Comparison of ENCODE assay signal across 8 cellular contexts in the genomic region with DNA sequence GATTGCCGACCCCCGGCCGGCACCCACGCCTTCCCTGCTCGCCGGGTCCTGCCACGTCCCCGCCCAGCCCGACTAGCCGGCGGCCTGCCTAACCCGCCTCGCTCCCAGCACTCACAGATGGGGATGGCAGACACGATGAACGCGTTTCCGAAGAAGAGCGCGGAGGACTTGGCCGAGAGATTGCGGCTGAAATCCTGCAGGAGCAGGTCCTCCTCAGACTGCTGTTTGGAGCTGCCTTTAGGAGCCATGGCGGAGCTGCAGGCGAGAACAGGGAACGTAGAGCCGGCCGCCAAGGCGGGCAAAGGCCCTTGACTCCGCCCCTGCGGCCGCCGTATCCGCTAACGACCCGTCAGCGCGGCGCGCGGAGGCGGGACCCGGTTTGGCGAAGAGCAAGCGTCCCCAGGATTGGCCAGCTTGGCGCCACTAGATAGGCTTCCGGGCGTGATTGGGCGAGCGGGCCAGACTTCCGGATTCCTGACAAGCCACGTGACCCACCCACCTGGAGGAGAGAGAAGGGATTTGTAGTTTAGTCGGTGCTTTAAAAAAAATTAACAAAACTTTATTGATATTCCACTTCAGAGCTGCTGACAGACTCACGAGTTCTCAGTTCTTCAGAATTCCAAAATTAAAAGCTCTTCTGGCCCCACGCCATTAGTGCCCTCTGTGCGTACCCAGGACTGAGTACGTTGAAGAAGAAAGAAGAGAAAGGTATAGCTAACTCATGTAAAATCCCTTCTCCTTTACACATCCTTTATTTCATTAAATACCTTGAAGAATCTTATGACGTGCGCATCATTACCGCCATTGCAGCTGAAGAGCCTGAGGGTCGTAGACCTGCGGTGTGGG. TPM values are rescaled to one million over a fixed set of nuclear protein-coding genes. Genes with fewer than 3 reads are reported as not detected.
A peak's percentile ranks its signal among the peaks of the same experiment; 100 is the strongest.
DNase-seq lines count a peak whose midpoint lies in the region; ATAC-seq, FAIRE-seq and TF ChIP-seq lines count a peak whose summit lies in the region.

A gene (minus strand): TSS at position 276 of the 846 bp plus-strand sequence. CDS start 28 bp downstream, at position 248.

- peak within 1 kb of the TSS; percentile 99 for H3K9ac ChIP-seq in adipocyte (ENCODE audit: low read length)

- H3K4me1 ChIP-seq in adipocyte (ENCODE audit: control insufficient read depth, insufficient read depth, low read length) (peaks cover 35% of the 10 kb centered on the region), pancreas (peaks cover 21 to 42% (median 37%) of the 10 kb centered on the region in 3 donors), tibial artery (peaks cover 0 to 38% (median 19%) of the 10 kb centered on the region in 4 donors)

- 4% methylated on average over 60 of the region's 60 CpGs for WGBS in pancreas, 2 donors

- FAIRE-seq in pancreas (lab: Jason Lieb, UNC): peak; percentile 95

- intact Hi-C loops in Right ventricle myocardium superior (cut with DNase I) (loop anchor here (5.0 kb wide), 1 partner anchor 532 kb away; no protein-coding TSS in a partner anchor), pancreas (cut with DNase I) (loop anchor here in 1 of 3 donors (10.0 kb wide), 1 partner anchor 120 kb away; a partner anchor contains a TSS), tibial artery (cut with DNase I; ENCODE audit: low total_unique reads) (loop anchor here (5.0 to 10.0 kb wide), 3 partner anchors 120 to 577 kb away; a partner anchor contains a TSS)

- DNase-seq in NCI-H1436 (lab: John Stamatoyannopoulos, UW): peak; percentile 99
- DNase-seq in T follicular helper cell (ENCODE audit: low read depth): peak; percentile 98
- peak; percentile 100 for DNase-seq in adipocyte (ENCODE audit: low read depth)
- peak; percentile 100 for DNase-seq in Right ventricle myocardium superior
- DNase-seq in pancreas: peak; percentile 99
- DNase-seq in tibial artery: peak; percentile 99 to 100

- no peaks in the 10 kb centered on the region for H3K9me3 ChIP-seq in adipocyte (ENCODE audit: control insufficient read depth, low read length)
- no peaks in the 10 kb centered on the region for H3K9me3 ChIP-seq in pancreas
- H3K9me3 ChIP-seq in tibial artery: no peaks in the 10 kb centered on the region

- peak; percentile 100 for ATAC-seq in HG02798 (IDR thresholded peaks at IDR 0.05; ENCODE audit: poor library complexity, unreplicated experiment)
- ATAC-seq in Right ventricle myocardium superior (ENCODE audit: poor library complexity): peak; percentile 99
- ATAC-seq in pancreas: peak; percentile 97 to 99 (median 98)

- H3K36me3 ChIP-seq in adipocyte (ENCODE audit: control insufficient read depth, insufficient read depth, low read length, severe bottlenecking): peaks cover 26% of the 10 kb centered on the region
- H3K36me3 ChIP-seq in pancreas: peaks cover 0 to 5% (median 0%) of the 10 kb centered on the region in 3 donors
- H3K36me3 ChIP-seq in tibial artery: peaks cover 0 to 7% (median 0%) of the 10 kb centered on the region in 3 donors

- H3K4me3 ChIP-seq in GM12875 (ENCODE audit: low read depth, low read length) (peak within 1 kb of the TSS; percentile 84), adipocyte (ENCODE audit: low read length) (peak within 1 kb of the TSS; percentile 96), pancreas (peak within 1 kb of the TSS; percentile 50 to 83 (median 76)), tibial artery (peak within 1 kb of the TSS; percentile 84 to 85)

- H3K27ac ChIP-seq in pancreas (peak within 1 kb of the TSS; percentile 67 to 94 (median 76)), tibial artery (peak within 1 kb of the TSS; percentile 76 to 85)

- TF ChIP-seq CTCF in GM12875 (IDR thresholded peaks at IDR 0.05; ENCODE audit: borderline replicate concordance, insufficient read depth, low read depth, low read length): no peak
- peak in 2 of 4 donors; percentile 10 to 40 for TF ChIP-seq CTCF in pancreas (IDR thresholded peaks at IDR 0.05)
- peak; percentile 46 to 78 for TF ChIP-seq CTCF in tibial artery (IDR thresholded peaks at IDR 0.05)

- H3K27me3 ChIP-seq in adipocyte (replicated peaks; ENCODE audit: control insufficient read depth, insufficient read depth, low read length) (no peaks in the 10 kb centered on the region), pancreas (no peaks in the 10 kb centered on the region), tibial artery (no peaks in the 10 kb centered on the region)

RNA-seq across cellular contexts. Expression of the gene that starts here (rescaled TPM):
- total RNA-seq in Right ventricle myocardium superior (192 TPM), pancreas (100 to 1,000 TPM; 144 to 251 (median 193) TPM)
- polyA plus RNA-seq in pancreas: 10 to 100 TPM; 91.5 to 96.9 TPM

Comparison
In these comparisons a context has a peak if more than half of its experiments do, and no peak if none do; other contexts are left out.
1. Peak in every context shown above with its lines: DNase-seq, ATAC-seq, H3K4me3 ChIP-seq and H3K27ac ChIP-seq.